ENCODE assay signal across 11 cellular contexts in the genomic region with DNA sequence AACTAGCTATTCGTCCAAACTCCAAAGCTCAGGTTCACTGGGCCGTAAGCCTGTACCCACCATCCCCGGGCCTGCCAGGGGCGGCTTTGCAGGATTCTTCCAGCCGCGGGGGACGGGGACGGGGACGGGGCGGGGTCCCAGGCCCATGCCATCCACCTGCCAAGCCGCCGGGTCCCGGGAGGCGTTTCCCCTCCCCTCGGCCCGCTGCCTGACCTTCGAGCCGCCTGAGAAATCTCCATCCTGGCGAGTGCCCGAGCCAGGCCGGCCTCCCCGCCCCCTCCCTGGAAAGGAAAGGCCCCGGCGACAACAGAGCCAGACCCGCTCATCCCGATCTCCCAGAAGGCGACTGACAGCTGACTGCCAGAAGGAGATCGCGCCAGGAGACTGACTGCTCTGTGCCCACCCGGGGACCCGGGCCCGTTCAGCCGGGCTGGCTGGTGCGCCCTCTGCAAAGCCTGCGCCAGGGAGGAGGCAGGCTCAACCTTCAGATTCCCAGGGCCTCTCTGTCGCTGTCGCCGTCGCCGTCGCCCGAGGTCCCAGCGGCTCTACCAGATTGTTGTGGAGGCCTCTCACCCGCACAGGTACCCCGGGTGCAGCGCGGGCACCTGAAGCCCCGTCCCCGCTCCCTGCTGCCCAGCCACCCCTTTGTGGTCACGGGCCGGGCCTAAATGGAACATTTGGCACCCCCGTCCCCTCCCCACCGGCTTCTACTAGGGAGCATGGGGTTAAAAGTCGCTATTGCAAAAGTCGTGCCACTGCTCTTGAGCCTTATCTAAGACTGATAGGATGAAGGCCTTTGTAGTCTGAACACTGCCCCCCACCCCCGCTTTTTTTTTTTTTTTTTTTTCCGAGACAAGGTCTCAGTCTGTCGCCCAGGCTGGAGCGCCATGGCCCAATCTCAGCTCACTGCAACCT. TPM values are rescaled to one million over a fixed set of nuclear protein-coding genes. Genes with fewer than 3 reads are reported as not detected.
A peak's percentile ranks its signal among the peaks of the same experiment; 100 is the strongest.
DNase-seq lines count a peak whose midpoint lies in the region; ATAC-seq and TF ChIP-seq lines count a peak whose summit lies in the region.
"Had no signal": no experiment of that assay in that cellular context is flagged by ENCODE, and none has a peak within 500 bp of the region (broad histone marks: within the 10 kb centered on the region; RNA-seq: fewer than 3 reads in every experiment).

Gene RGN, plus strand, starts transcription at position 315 of the 915 bp plus-strand sequence. CDS start 2,702 bp downstream, outside the sequence.

- H3K4me1 ChIP-seq in thoracic aorta (ENCODE audit: control insufficient read depth in 1 of 2, low read depth in 2 of 2): peaks cover 0 to 6% of the 10 kb centered on the region in 2 donors
- no peaks in the 10 kb centered on the region for H3K4me1 ChIP-seq in PC-9 (replicated peaks; ENCODE audit: insufficient read depth)

- H3K4me1 Mint-ChIP-seq in WTC11: no peaks in the 10 kb centered on the region

- H2AFZ ChIP-seq in PC-9: no peak within 1 kb of the TSS

- peak within 1 kb of the TSS; percentile 48 for H3K4me3 Mint-ChIP-seq in WTC11

- no peak within 1 kb of the TSS for H3K27ac Mint-ChIP-seq in WTC11

- intact Hi-C loops in PC-9 (cut with micrococcal nuclease; ENCODE audit: unreplicated experiment): no loop called here

- CTCF ChIA-PET in WTC11 (lab: Charles Lee) (interaction anchor here (0.6 to 0.9 kb wide), 2 partner anchors 15 to 167 kb away, joined by 3 to 4 read pairs; no protein-coding TSS in a partner anchor), PC-9 (lab: Charles Lee) (no interaction called here)

- H3K36me3 ChIP-seq in thoracic aorta (no peaks in the 10 kb centered on the region), PC-9 (ENCODE audit: low read depth) (no peaks in the 10 kb centered on the region)

- TF ChIP-seq CTCF in WTC11 (IDR thresholded peaks at IDR 0.05) (no peak), foreskin fibroblast (IDR thresholded peaks at IDR 0.05; ENCODE audit: low read depth, low read length) (no peak), thoracic aorta (IDR thresholded peaks at IDR 0.05) (no peak), PC-9 (conservative IDR thresholded peaks at IDR 0.05) (no peak)

- H3F3A ChIP-seq in PC-9 (ENCODE audit: insufficient read depth, low read depth): no peaks in the 10 kb centered on the region

- no peaks in the 10 kb centered on the region for H3K27me3 Mint-ChIP-seq in WTC11 (ENCODE audit: low read depth)

- H3K9me3 ChIP-seq in thoracic aorta (no peaks in the 10 kb centered on the region), PC-9 (ENCODE audit: insufficient read depth, low read depth) (no peaks in the 10 kb centered on the region)

- no peak within 1 kb of the TSS for H3K4me2 ChIP-seq in PC-9

- no peaks in the 10 kb centered on the region for H3K9me2 ChIP-seq in PC-9 (ENCODE audit: insufficient read depth)

- no peaks in the 10 kb centered on the region for H3K36me3 Mint-ChIP-seq in WTC11

- peak; percentile 78 for ATAC-seq in WTC11
- peak; percentile 28 for ATAC-seq in thoracic aorta (ENCODE audit: insufficient number of reproducible peaks, low FRiP score, low read depth)
- ATAC-seq in HG03571 (IDR thresholded peaks at IDR 0.05; ENCODE audit: unreplicated experiment): no peak
- ATAC-seq in GM21526 (IDR thresholded peaks at IDR 0.05; ENCODE audit: low FRiP score, unreplicated experiment): no peak

- peak within 1 kb of the TSS; percentile 64 to 65 for H3K27ac ChIP-seq in thoracic aorta
- no peak within 1 kb of the TSS for H3K27ac ChIP-seq in PC-9

- H3K27me3 ChIP-seq in thoracic aorta (replicated peaks; ENCODE audit: insufficient read depth) (no peaks in the 10 kb centered on the region), PC-9 (ENCODE audit: insufficient read depth, low read depth) (no peaks in the 10 kb centered on the region)

- peak; percentile 33 for DNase-seq in WTC11 (ENCODE audit: low spot score)
- peak in 1 of 2 donors; percentile 17 for DNase-seq in foreskin fibroblast
- DNase-seq in medulla oblongata (ENCODE audit: extremely low spot score): peak; percentile 4
- DNase-seq in thoracic aorta (ENCODE audit: low spot score): no peak
- DNase-seq in activated CD4-positive, alpha-beta T cell treated with anti-CD3 and anti-CD28 coated beads, Interleukin-2, amount 50 U/mL, for 1 hour: no peak
- no peak for DNase-seq in PC-9
- DNase-seq: activated CD4-positive, alpha-beta T cell treated with anti-CD3 and anti-CD28 coated beads for 4 hours; stimulated activated CD4-positive, alpha-beta T cell treated with anti-CD3 and anti-CD28 coated beads, Interleukin-2, amount 100 ng/mL, for 24 hours had no signal

- no peaks in the 10 kb centered on the region for H3K79me2 ChIP-seq in PC-9 (ENCODE audit: low read depth)

- no peaks in the 10 kb centered on the region for H4K20me1 ChIP-seq in PC-9 (ENCODE audit: insufficient read depth)

- H3K9me3 Mint-ChIP-seq in WTC11: no peaks in the 10 kb centered on the region

- H3K4me3 ChIP-seq in foreskin fibroblast (ENCODE audit: low read depth in 1 of 2, low read length in 2 of 2) (peak within 1 kb of the TSS; percentile 28 to 34), thoracic aorta (peak within 1 kb of the TSS; percentile 74), PC-9 (no peak within 1 kb of the TSS)

- no TSS peak for BruUV-seq in PC-9 (replicated peaks; lab: Mats Ljungman, UMichigan)

- POLR2A ChIA-PET in WTC11 (lab: Charles Lee): no interaction called here
- POLR2A ChIA-PET in PC-9 (lab: Charles Lee; ENCODE audit: unreplicated experiment): no interaction called here

TF ChIP-seq in WTC11, 78 proteins besides CTCF, POLR2A, EP300 and RAD21 (continues in another document):
- TF ChIP-seq SP1 (CRISPR knock-in tag; conservative IDR thresholded peaks at IDR 0.05) (no peak), TCF7 (CRISPR knock-in tag; IDR thresholded peaks at IDR 0.05; ENCODE audit: low read depth) (no peak), ETV6 (CRISPR knock-in tag; IDR thresholded peaks at IDR 0.05) (no peak), AR (CRISPR knock-in tag; IDR thresholded peaks at IDR 0.05) (no peak)
- TF ChIP-seq, protein P1, sequence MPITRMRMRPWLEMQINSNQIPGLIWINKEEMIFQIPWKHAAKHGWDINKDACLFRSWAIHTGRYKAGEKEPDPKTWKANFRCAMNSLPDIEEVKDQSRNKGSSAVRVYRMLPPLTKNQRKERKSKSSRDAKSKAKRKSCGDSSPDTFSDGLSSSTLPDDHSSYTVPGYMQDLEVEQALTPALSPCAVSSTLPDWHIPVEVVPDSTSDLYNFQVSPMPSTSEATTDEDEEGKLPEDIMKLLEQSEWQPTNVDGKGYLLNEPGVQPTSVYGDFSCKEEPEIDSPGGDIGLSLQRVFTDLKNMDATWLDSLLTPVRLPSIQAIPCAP (CRISPR knock-in tag; IDR thresholded peaks at IDR 0.05): no peak
- TF ChIP-seq, protein P2, sequence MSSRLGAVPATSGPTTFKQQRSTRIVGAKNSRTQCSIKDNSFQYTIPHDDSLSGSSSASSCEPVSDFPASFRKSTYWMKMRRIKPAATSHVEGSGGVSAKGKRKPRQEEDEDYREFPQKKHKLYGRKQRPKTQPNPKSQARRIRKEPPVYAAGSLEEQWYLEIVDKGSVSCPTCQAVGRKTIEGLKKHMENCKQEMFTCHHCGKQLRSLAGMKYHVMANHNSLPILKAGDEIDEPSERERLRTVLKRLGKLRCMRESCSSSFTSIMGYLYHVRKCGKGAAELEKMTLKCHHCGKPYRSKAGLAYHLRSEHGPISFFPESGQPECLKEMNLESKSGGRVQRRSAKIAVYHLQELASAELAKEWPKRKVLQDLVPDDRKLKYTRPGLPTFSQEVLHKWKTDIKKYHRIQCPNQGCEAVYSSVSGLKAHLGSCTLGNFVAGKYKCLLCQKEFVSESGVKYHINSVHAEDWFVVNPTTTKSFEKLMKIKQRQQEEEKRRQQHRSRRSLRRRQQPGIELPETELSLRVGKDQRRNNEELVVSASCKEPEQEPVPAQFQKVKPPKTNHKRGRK (CRISPR knock-in tag; IDR thresholded peaks at IDR 0.05; ENCODE audit: borderline replicate concordance): no peak
- TF ChIP-seq, protein P3, sequence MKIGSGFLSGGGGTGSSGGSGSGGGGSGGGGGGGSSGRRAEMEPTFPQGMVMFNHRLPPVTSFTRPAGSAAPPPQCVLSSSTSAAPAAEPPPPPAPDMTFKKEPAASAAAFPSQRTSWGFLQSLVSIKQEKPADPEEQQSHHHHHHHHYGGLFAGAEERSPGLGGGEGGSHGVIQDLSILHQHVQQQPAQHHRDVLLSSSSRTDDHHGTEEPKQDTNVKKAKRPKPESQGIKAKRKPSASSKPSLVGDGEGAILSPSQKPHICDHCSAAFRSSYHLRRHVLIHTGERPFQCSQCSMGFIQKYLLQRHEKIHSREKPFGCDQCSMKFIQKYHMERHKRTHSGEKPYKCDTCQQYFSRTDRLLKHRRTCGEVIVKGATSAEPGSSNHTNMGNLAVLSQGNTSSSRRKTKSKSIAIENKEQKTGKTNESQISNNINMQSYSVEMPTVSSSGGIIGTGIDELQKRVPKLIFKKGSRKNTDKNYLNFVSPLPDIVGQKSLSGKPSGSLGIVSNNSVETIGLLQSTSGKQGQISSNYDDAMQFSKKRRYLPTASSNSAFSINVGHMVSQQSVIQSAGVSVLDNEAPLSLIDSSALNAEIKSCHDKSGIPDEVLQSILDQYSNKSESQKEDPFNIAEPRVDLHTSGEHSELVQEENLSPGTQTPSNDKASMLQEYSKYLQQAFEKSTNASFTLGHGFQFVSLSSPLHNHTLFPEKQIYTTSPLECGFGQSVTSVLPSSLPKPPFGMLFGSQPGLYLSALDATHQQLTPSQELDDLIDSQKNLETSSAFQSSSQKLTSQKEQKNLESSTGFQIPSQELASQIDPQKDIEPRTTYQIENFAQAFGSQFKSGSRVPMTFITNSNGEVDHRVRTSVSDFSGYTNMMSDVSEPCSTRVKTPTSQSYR (CRISPR knock-in tag; IDR thresholded peaks at IDR 0.05): no peak

RNA-seq across cellular contexts. Expression of gene RGN, which starts in this region (rescaled TPM):
- total RNA-seq in WTC11 (2021) (1.6 to 2.7 TPM (median 1.6 TPM) in 3 replicates), thoracic aorta (10 to 100 TPM; 16.1 to 21.4 TPM), PC-9 (2021) (0.33 TPM in 1 of 2 replicates, not detected in the other)
- total RNA-seq: RPMI7951 had no signal

Comparison
In these comparisons a context has a peak if more than half of its experiments do, and no peak if none do; other contexts are left out.
1. ATAC-seq: peak in WTC11 (single experiment) and thoracic aorta (single experiment); none in HG03571 (single experiment) and GM21526 (single experiment).
2. DNase-seq: peak in WTC11 (single experiment) and medulla oblongata (single experiment); none in thoracic aorta (single experiment), activated CD4-positive, alpha-beta T cell treated with anti-CD3 and anti-CD28 coated beads, Interleukin-2, amount 50 U/mL, for 1 hour (single experiment) and PC-9 (0 of 2).